ENCODE assay signal across 1 cellular context in the genomic region with DNA sequence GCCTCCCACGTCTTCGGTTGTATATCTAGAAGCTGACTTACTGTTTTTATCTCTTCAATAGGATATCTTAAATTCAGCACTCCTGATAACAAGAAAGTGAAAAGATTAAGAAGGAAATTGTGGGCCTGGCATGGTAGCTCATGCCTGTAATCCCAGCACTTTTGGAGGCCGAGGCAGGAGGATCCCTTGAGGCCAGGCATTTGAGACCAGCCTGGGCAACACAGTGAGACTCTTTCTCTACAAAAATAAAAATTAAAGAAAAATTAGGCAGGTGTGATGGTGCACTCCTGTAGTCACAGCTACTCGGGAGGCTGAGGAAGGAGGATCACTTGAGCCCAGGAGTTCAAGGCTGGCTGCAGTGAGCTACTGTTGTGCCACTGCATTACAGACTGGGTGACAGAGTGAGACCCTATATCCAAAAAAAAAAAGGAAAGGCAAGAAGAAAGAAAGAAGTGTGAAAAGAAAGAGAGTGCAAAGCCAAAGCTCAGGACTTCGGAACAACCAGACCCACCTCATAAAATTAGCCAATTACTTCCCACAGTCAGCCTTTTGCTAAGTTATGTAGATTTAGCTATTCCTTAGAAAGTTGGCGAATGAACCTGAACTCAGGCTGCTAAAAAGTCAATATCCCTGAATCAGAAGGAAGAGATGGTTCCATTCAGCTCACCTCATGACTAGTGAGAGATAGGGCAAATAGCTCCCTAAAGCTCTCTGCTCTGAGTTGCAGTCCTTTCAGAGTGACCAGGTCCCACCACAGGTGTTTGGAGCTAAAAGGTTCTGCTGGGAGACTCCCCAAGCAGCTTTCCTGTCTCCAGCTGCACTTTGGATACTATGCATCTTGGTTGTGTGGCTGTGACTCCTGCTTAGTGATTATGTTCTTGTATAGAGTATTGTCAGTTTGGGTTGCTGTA.
TF ChIP-seq lines count a peak whose summit lies in the region.

No MANE protein-coding gene starts in this region.

TF ChIP-seq in HepG2, 621 proteins besides CTCF, POLR2A, EP300 and RAD21 (continued from another document and continues in another):
- TF ChIP-seq ZNF496 (CRISPR knock-in tag; IDR thresholded peaks at IDR 0.05; ENCODE audit: insufficient replicate concordance) = no peak
- TF ChIP-seq, protein P1, sequence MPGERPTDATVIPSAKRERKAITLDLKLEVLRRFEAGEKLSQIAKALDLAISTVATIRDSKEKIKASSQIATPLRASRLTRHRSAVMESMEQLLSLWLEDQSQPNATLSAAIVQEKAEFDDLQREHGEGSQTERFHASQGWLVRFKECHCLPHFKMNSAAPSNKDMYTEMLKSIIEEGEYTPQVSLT (CRISPR knock-in tag; IDR thresholded peaks at IDR 0.05; ENCODE audit: borderline replicate concordance, low read depth) = no peak
- no peak for TF ChIP-seq ATM (IDR thresholded peaks at IDR 0.05; ENCODE audit: borderline replicate concordance)
- TF ChIP-seq, protein P2, sequence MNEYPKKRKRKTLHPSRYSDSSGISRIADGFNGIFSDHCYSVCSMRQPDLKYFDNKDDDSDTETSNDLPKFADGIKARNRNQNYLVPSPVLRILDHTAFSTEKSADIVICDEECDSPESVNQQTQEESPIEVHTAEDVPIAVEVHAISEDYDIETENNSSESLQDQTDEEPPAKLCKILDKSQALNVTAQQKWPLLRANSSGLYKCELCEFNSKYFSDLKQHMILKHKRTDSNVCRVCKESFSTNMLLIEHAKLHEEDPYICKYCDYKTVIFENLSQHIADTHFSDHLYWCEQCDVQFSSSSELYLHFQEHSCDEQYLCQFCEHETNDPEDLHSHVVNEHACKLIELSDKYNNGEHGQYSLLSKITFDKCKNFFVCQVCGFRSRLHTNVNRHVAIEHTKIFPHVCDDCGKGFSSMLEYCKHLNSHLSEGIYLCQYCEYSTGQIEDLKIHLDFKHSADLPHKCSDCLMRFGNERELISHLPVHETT (CRISPR knock-in tag; conservative IDR thresholded peaks at IDR 0.05) = no peak
- no peak for TF ChIP-seq SRSF1 (optimal IDR thresholded peaks at IDR 0.05; ENCODE audit: low read depth, low read length)
- TF ChIP-seq TMF1 (CRISPR knock-in tag; IDR thresholded peaks at IDR 0.05; ENCODE audit: low read depth) = no peak
- no peak for TF ChIP-seq SAP130 (CRISPR knock-in tag; IDR thresholded peaks at IDR 0.05; ENCODE audit: low read depth)
- no peak; the same call in 1 of the 2 replicates for TF ChIP-seq FOXJ3 (CRISPR knock-in tag; IDR thresholded peaks at IDR 0.05; ENCODE audit: borderline replicate concordance)
- TF ChIP-seq PHF5A (CRISPR knock-in tag; IDR thresholded peaks at IDR 0.05; ENCODE audit: low read depth, unreplicated experiment) = no peak
- TF ChIP-seq PHF20 (CRISPR knock-in tag; IDR thresholded peaks at IDR 0.05) = no peak
- TF ChIP-seq ZNF460 (CRISPR knock-in tag; IDR thresholded peaks at IDR 0.05; ENCODE audit: borderline replicate concordance) = no peak
- no peak for TF ChIP-seq ATF1 (CRISPR knock-in tag; IDR thresholded peaks at IDR 0.05)
- TF ChIP-seq PCBP2 (optimal IDR thresholded peaks at IDR 0.05; ENCODE audit: low read depth, low read length, poor library complexity, severe bottlenecking) = no peak
- no peak for TF ChIP-seq EHMT2 (IDR thresholded peaks at IDR 0.05; ENCODE audit: borderline replicate concordance, low read depth, low read length)
- no peak for TF ChIP-seq RFX1 (IDR thresholded peaks at IDR 0.05)
- TF ChIP-seq, protein P3, sequence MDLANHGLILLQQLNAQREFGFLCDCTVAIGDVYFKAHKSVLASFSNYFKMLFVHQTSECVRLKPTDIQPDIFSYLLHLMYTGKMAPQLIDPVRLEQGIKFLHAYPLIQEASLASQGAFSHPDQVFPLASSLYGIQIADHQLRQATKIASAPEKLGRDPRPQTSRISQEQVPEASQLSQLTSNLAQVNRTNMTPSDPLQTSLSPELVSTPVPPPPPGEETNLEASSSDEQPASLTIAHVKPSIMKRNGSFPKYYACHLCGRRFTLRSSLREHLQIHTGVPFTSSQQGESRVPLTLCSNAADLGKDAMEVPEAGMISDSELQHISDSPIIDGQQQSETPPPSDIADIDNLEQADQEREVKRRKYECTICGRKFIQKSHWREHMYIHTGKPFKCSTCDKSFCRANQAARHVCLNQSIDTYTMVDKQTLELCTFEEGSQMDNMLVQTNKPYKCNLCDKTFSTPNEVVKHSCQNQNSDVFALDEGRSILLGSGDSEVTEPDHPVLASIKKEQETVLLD (CRISPR knock-in tag; IDR thresholded peaks at IDR 0.05; ENCODE audit: low read depth) = no peak
- TF ChIP-seq ZNF747 (CRISPR knock-in tag; IDR thresholded peaks at IDR 0.05; ENCODE audit: borderline replicate concordance) = no peak
- TF ChIP-seq ZNF605 (CRISPR knock-in tag; IDR thresholded peaks at IDR 0.05) = no peak
- TF ChIP-seq, protein P4, sequence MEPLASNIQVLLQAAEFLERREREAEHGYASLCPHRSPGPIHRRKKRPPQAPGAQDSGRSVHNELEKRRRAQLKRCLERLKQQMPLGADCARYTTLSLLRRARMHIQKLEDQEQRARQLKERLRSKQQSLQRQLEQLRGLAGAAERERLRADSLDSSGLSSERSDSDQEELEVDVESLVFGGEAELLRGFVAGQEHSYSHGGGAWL (CRISPR knock-in tag; IDR thresholded peaks at IDR 0.05) = no peak
- no peak for TF ChIP-seq ATAD3A (CRISPR knock-in tag; IDR thresholded peaks at IDR 0.05)
- TF ChIP-seq PLRG1 (conservative IDR thresholded peaks at IDR 0.05) = no peak
- TF ChIP-seq, protein P5, sequence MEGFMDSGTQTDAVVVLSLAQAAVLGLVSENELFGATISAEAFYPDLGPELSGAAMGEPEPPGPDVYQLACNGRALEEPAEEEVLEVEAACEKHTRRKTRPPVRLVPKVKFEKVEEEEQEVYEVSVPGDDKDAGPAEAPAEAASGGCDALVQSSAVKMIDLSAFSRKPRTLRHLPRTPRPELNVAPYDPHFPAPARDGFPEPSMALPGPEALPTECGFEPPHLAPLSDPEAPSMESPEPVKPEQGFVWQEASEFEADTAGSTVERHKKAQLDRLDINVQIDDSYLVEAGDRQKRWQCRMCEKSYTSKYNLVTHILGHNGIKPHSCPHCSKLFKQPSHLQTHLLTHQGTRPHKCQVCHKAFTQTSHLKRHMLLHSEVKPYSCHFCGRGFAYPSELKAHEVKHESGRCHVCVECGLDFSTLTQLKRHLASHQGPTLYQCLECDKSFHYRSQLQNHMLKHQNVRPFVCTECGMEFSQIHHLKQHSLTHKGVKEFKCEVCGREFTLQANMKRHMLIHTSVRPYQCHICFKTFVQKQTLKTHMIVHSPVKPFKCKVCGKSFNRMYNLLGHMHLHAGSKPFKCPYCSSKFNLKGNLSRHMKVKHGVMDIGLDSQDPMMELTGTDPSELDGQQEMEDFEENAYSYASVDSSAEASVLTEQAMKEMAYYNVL (CRISPR knock-in tag; IDR thresholded peaks at IDR 0.05; ENCODE audit: borderline replicate concordance) = 0 out of 2 replicates have a peak, but pooled peaks have one; percentile 35
- TF ChIP-seq, protein P6, sequence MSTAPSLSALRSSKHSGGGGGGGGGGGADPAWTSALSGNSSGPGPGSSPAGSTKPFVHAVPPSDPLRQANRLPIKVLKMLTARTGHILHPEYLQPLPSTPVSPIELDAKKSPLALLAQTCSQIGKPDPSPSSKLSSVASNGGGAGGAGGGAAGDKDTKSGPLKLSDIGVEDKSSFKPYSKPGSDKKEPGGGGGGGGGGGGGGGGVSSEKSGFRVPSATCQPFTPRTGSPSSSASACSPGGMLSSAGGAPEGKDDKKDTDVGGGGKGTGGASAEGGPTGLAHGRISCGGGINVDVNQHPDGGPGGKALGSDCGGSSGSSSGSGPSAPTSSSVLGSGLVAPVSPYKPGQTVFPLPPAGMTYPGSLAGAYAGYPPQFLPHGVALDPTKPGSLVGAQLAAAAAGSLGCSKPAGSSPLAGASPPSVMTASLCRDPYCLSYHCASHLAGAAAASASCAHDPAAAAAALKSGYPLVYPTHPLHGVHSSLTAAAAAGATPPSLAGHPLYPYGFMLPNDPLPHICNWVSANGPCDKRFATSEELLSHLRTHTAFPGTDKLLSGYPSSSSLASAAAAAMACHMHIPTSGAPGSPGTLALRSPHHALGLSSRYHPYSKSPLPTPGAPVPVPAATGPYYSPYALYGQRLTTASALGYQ (CRISPR knock-in tag; IDR thresholded peaks at IDR 0.05) = 0 out of 2 replicates have a peak, but pooled peaks have one; percentile 19
- TF ChIP-seq SIN3A (IDR thresholded peaks at IDR 0.05; ENCODE audit: borderline replicate concordance, low read depth, low read length) = 0 out of 2 replicates have a peak, but pooled peaks have one; percentile 48
- no peak for TF ChIP-seq PHF21A (CRISPR knock-in tag; IDR thresholded peaks at IDR 0.05)
- TF ChIP-seq REPIN1 (CRISPR knock-in tag; IDR thresholded peaks at IDR 0.05; ENCODE audit: borderline replicate concordance, low read depth) = peak; percentile 82; the same call in 1 of the 2 replicates
- no peak for TF ChIP-seq DPF2 (CRISPR knock-in tag; IDR thresholded peaks at IDR 0.05; ENCODE audit: borderline replicate concordance, low read depth)
- peak; percentile 27; the same call in 1 of the 2 replicates for TF ChIP-seq MBD4 (IDR thresholded peaks at IDR 0.05; ENCODE audit: borderline replicate concordance, low read length)
- TF ChIP-seq, protein P7, sequence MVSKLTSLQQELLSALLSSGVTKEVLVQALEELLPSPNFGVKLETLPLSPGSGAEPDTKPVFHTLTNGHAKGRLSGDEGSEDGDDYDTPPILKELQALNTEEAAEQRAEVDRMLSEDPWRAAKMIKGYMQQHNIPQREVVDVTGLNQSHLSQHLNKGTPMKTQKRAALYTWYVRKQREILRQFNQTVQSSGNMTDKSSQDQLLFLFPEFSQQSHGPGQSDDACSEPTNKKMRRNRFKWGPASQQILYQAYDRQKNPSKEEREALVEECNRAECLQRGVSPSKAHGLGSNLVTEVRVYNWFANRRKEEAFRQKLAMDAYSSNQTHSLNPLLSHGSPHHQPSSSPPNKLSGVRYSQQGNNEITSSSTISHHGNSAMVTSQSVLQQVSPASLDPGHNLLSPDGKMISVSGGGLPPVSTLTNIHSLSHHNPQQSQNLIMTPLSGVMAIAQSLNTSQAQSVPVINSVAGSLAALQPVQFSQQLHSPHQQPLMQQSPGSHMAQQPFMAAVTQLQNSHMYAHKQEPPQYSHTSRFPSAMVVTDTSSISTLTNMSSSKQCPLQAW (CRISPR knock-in tag; IDR thresholded peaks at IDR 0.05) = no peak
- TF ChIP-seq ZNF878 (CRISPR knock-in tag; IDR thresholded peaks at IDR 0.05) = no peak
- no peak; the same call in 1 of the 2 replicates for TF ChIP-seq ZNF558 (CRISPR knock-in tag; IDR thresholded peaks at IDR 0.05; ENCODE audit: borderline replicate concordance)
- no peak for TF ChIP-seq YY1 (IDR thresholded peaks at IDR 0.05; ENCODE audit: insufficient read depth, insufficient replicate concordance, low read depth, low read length)
- TF ChIP-seq, protein P8, sequence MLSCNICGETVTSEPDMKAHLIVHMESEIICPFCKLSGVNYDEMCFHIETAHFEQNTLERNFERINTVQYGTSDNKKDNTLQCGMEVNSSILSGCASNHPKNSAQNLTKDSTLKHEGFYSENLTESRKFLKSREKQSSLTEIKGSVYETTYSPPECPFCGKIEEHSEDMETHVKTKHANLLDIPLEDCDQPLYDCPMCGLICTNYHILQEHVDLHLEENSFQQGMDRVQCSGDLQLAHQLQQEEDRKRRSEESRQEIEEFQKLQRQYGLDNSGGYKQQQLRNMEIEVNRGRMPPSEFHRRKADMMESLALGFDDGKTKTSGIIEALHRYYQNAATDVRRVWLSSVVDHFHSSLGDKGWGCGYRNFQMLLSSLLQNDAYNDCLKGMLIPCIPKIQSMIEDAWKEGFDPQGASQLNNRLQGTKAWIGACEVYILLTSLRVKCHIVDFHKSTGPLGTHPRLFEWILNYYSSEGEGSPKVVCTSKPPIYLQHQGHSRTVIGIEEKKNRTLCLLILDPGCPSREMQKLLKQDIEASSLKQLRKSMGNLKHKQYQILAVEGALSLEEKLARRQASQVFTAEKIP (CRISPR knock-in tag; IDR thresholded peaks at IDR 0.05; ENCODE audit: borderline replicate concordance) = no peak
- TF ChIP-seq ZNF607 (CRISPR knock-in tag; IDR thresholded peaks at IDR 0.05; ENCODE audit: borderline replicate concordance) = peak; percentile 33; the same call in 1 of the 2 replicates
- no peak for TF ChIP-seq ZSCAN29 (CRISPR knock-in tag; conservative IDR thresholded peaks at IDR 0.05)
- TF ChIP-seq, protein P9, sequence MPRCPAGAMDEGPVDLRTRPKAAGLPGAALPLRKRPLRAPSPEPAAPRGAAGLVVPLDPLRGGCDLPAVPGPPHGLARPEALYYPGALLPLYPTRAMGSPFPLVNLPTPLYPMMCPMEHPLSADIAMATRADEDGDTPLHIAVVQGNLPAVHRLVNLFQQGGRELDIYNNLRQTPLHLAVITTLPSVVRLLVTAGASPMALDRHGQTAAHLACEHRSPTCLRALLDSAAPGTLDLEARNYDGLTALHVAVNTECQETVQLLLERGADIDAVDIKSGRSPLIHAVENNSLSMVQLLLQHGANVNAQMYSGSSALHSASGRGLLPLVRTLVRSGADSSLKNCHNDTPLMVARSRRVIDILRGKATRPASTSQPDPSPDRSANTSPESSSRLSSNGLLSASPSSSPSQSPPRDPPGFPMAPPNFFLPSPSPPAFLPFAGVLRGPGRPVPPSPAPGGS (CRISPR knock-in tag; IDR thresholded peaks at IDR 0.05) = no peak
- TF ChIP-seq, protein P10, sequence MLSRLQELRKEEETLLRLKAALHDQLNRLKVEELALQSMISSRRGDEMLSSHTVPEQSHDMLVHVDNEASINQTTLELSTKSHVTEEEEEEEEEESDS (CRISPR knock-in tag; IDR thresholded peaks at IDR 0.05; ENCODE audit: borderline replicate concordance) = no peak
- no peak for TF ChIP-seq CEBPG (CRISPR knock-in tag; IDR thresholded peaks at IDR 0.05)
- TF ChIP-seq, protein P11, sequence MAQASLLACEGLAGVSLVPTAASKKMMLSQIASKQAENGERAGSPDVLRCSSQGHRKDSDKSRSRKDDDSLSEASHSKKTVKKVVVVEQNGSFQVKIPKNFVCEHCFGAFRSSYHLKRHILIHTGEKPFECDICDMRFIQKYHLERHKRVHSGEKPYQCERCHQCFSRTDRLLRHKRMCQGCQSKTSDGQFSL (CRISPR knock-in tag; IDR thresholded peaks at IDR 0.05) = no peak
- no peak for TF ChIP-seq GZF1 (CRISPR knock-in tag; IDR thresholded peaks at IDR 0.05)
- TF ChIP-seq ZNF883 (CRISPR knock-in tag; IDR thresholded peaks at IDR 0.05; ENCODE audit: not compliant biosample characterization) = no peak
- no peak for TF ChIP-seq ZNF776 (CRISPR knock-in tag; IDR thresholded peaks at IDR 0.05)
- TF ChIP-seq ZNF274 (CRISPR knock-in tag; IDR thresholded peaks at IDR 0.05) = no peak
- no peak for TF ChIP-seq GTF3A (CRISPR knock-in tag; conservative IDR thresholded peaks at IDR 0.05)
- TF ChIP-seq SETDB1 (CRISPR knock-in tag; IDR thresholded peaks at IDR 0.05; ENCODE audit: borderline replicate concordance) = no peak
- TF ChIP-seq GTF2F1 (IDR thresholded peaks at IDR 0.05; ENCODE audit: low read length) = no peak
- TF ChIP-seq REXO4 (CRISPR knock-in tag; IDR thresholded peaks at IDR 0.05; ENCODE audit: borderline replicate concordance) = no peak
- TF ChIP-seq ZNF292 (CRISPR knock-in tag; IDR thresholded peaks at IDR 0.05; ENCODE audit: borderline replicate concordance, low read depth) = no peak
- TF ChIP-seq ZNF788 (CRISPR knock-in tag; IDR thresholded peaks at IDR 0.05; ENCODE audit: borderline replicate concordance) = no peak
- TF ChIP-seq, protein P12, sequence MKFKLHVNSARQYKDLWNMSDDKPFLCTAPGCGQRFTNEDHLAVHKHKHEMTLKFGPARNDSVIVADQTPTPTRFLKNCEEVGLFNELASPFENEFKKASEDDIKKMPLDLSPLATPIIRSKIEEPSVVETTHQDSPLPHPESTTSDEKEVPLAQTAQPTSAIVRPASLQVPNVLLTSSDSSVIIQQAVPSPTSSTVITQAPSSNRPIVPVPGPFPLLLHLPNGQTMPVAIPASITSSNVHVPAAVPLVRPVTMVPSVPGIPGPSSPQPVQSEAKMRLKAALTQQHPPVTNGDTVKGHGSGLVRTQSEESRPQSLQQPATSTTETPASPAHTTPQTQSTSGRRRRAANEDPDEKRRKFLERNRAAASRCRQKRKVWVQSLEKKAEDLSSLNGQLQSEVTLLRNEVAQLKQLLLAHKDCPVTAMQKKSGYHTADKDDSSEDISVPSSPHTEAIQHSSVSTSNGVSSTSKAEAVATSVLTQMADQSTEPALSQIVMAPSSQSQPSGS (CRISPR knock-in tag; IDR thresholded peaks at IDR 0.05) = no peak
